ENCODE assay signal across 11 cellular contexts in the genomic region with DNA sequence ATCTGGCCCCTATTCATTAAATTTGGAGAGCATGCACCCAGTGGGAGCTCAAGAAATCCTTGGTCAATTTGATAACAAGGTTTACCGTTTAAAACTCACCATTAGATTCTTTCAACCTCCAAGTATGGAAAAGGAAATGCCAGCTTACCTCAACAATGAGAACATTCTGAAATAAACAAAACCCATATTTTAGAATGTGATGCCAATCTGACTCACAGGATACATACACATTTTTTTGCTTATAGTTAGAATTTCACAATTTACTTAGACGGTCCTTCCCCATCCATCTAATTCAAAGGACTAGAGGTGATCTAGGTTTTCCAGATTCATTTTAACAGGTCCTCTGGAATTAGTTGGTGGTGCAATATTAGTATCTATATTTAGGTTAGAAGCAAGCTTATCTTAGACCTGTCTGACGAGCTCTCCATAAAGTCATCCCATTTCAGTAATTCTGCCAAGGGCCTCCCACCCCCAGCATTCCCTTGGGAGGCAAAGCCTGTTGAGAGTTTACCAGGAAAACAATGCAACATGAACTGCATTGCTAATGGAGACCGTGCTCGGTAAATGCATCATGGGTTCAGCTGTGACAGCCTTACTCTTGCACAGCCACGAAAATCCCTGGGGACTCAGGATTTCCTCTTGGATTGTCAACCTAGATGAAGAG.
DNase-seq lines count a peak whose midpoint lies in the region; FAIRE-seq and TF ChIP-seq lines count a peak whose summit lies in the region.
"Had no signal": no experiment of that assay in that cellular context is flagged by ENCODE, and none has a peak within 500 bp of the region (broad histone marks: within the 10 kb centered on the region; RNA-seq: fewer than 3 reads in every experiment).

No MANE protein-coding gene starts in this region.

- peak overlapping the region; percentile 30; the same call in 1 of the 2 replicates for H3K4me3 ChIP-seq in ACC112 (ENCODE audit: low read depth, low read length)
- H3K4me3 ChIP-seq in SJCRH30, result no peak overlapping the region
- H3K4me3 ChIP-seq in fibroblast of lung (replicated peaks in 1 of 4; ENCODE audit: control extremely low read depth in 1 of 4, insufficient read depth in 1 of 4, low read depth in 3 of 4, low read length in 4 of 4), result no peak overlapping the region
- H3K4me3 ChIP-seq: BLaER1 treated with 17β-estradiol and CSF1 and Interleukin-3, amounts not matched to agents 10 nM and 100 nM had no signal

- H2AFZ ChIP-seq in ACC112 (ENCODE audit: low read length, unreplicated experiment) (peak overlapping the region; percentile 33), fibroblast of lung (ENCODE audit: low read length) (no peak overlapping the region)

- H4K20me1 ChIP-seq in fibroblast of lung (ENCODE audit: control insufficient read depth, extremely low read depth, insufficient read depth, low read length), result no peaks in the 10 kb centered on the region
- H4K20me1 ChIP-seq: BLaER1 treated with 17β-estradiol and CSF1 and Interleukin-3, amounts not matched to agents 10 nM and 100 nM had no signal

- H3K9me3 ChIP-seq in SJCRH30 (replicated peaks), result no peaks in the 10 kb centered on the region
- H3K9me3 ChIP-seq in fibroblast of lung (ENCODE audit: control insufficient read depth, insufficient read depth, low read depth, low read length), result no peaks in the 10 kb centered on the region

- peaks cover 23% of the 10 kb centered on the region for H3K4me1 ChIP-seq in ACC112 (ENCODE audit: control insufficient read depth, insufficient read depth, low read length, unreplicated experiment)
- no peaks in the 10 kb centered on the region for H3K4me1 ChIP-seq in SJCRH30
- H3K4me1 ChIP-seq in fibroblast of lung (ENCODE audit: control insufficient read depth, extremely low read depth, insufficient read depth, low read length), result peaks cover 6% of the 10 kb centered on the region

- no peak overlapping the region for H3K4me3 Mint-ChIP-seq in type B pancreatic cell
- H3K4me3 Mint-ChIP-seq: T-helper 2 cell treated with Interferon-gamma antibody and Interleukin-4, amounts not matched to agents 5 μg/mL and 100 μg/mL, for 36 hours had no signal

- no peak overlapping the region for H3K27ac Mint-ChIP-seq in type B pancreatic cell
- H3K27ac Mint-ChIP-seq: T-helper 2 cell treated with Interferon-gamma antibody and Interleukin-4, amounts not matched to agents 5 μg/mL and 100 μg/mL, for 36 hours had no signal

- DNase-seq in HS-5 (ENCODE audit: low read depth), result peak; percentile 49
- DNase-seq in SJCRH30, result peak; percentile 21 to 32
- peak; percentile 52 to 74 for DNase-seq in fibroblast of lung (ENCODE audit: low read depth in 2 of 2)
- DNase-seq in DMS53 (lab: John Stamatoyannopoulos, UW), result no peak
- DNase-seq in type B pancreatic cell (ENCODE audit: extremely low spot score, unreplicated experiment), result no peak
- DNase-seq in stimulated activated CD8-positive, alpha-beta memory T cell treated with anti-CD3 and anti-CD28 coated beads, Interleukin-4, amount 100 ng/mL, for 48 hours, result no peak
- DNase-seq in D721Med (ENCODE audit: insufficient read length, low spot score), result no peak
- DNase-seq: amniotic stem cell had no signal

- no peak for FAIRE-seq in D721Med (lab: Jason Lieb, UNC)

- H3K4me1 Mint-ChIP-seq in type B pancreatic cell (ENCODE audit: unreplicated experiment), result no peaks in the 10 kb centered on the region

- H3K79me2 ChIP-seq in ACC112 (ENCODE audit: control insufficient read depth, insufficient read depth, low read length, unreplicated experiment) (no peaks in the 10 kb centered on the region), fibroblast of lung (ENCODE audit: control insufficient read depth, insufficient read depth, low read length) (no peaks in the 10 kb centered on the region)

- no peak overlapping the region for H3K9ac ChIP-seq in fibroblast of lung (ENCODE audit: insufficient read depth, low read length)
- H3K9ac ChIP-seq: BLaER1 treated with 17β-estradiol and CSF1 and Interleukin-3, amounts not matched to agents 10 nM and 100 nM had no signal

- peaks cover 3% of the 10 kb centered on the region for H3K36me3 Mint-ChIP-seq in type B pancreatic cell

- H3K36me3 ChIP-seq in ACC112 (ENCODE audit: insufficient read depth, low read length), result peaks cover 4% of the 10 kb centered on the region
- no peaks in the 10 kb centered on the region for H3K36me3 ChIP-seq in SJCRH30
- H3K36me3 ChIP-seq in fibroblast of lung (ENCODE audit: control insufficient read depth, insufficient read depth, low read length), result no peaks in the 10 kb centered on the region
- H3K36me3 ChIP-seq: BLaER1 treated with 17β-estradiol and CSF1 and Interleukin-3, amounts not matched to agents 10 nM and 100 nM had no signal

- no peaks in the 10 kb centered on the region for H3K27me3 ChIP-seq in ACC112 (ENCODE audit: insufficient read depth, low read length)
- no peaks in the 10 kb centered on the region for H3K27me3 ChIP-seq in SJCRH30
- no peaks in the 10 kb centered on the region for H3K27me3 ChIP-seq in fibroblast of lung (ENCODE audit: control insufficient read depth, insufficient read depth, low read length)
- H3K27me3 ChIP-seq: BLaER1 treated with 17β-estradiol and CSF1 and Interleukin-3, amounts not matched to agents 10 nM and 100 nM had no signal

- no peak for TF ChIP-seq CTCF in fibroblast of lung (conservative IDR thresholded peaks at IDR 0.05 in 1 of 2, IDR thresholded peaks at IDR 0.05 in 1 of 2; ENCODE audit: low read depth in 1 of 2, low read length in 2 of 2)
- TF ChIP-seq CTCF in type B pancreatic cell (conservative IDR thresholded peaks at IDR 0.05), result no peak
- no peak for TF ChIP-seq CTCF in D721Med (IDR thresholded peaks at IDR 0.05; ENCODE audit: insufficient read depth, missing control alignments)

- H3K27me3 Mint-ChIP-seq in type B pancreatic cell, result no peaks in the 10 kb centered on the region

- H3K4me2 ChIP-seq in fibroblast of lung (ENCODE audit: extremely low read depth, insufficient read depth, low read length), result no peak overlapping the region

- H3K9me3 Mint-ChIP-seq in type B pancreatic cell, result peaks cover 3% of the 10 kb centered on the region

- H3K27ac ChIP-seq in ACC112 (ENCODE audit: low read depth, low read length) (peak overlapping the region; percentile 93), SJCRH30 (no peak overlapping the region), fibroblast of lung (ENCODE audit: insufficient read depth, low read length) (no peak overlapping the region)
- H3K27ac ChIP-seq: BLaER1 treated with 17β-estradiol and CSF1 and Interleukin-3, amounts not matched to agents 10 nM and 100 nM had no signal

Comparison
In these comparisons a context has a peak if more than half of its experiments do, and no peak if none do; other contexts are left out.
1. DNase-seq: peak in HS-5 (single experiment), SJCRH30 (2 of 2) and fibroblast of lung (2 of 2); none in DMS53 (single experiment), type B pancreatic cell (single experiment), stimulated activated CD8-positive, alpha-beta memory T cell treated with anti-CD3 and anti-CD28 coated beads, Interleukin-4, amount 100 ng/mL, for 48 hours (single experiment) and D721Med (single experiment).